Comparison of ENCODE assay signal across 33 cellular contexts in the genomic region with DNA sequence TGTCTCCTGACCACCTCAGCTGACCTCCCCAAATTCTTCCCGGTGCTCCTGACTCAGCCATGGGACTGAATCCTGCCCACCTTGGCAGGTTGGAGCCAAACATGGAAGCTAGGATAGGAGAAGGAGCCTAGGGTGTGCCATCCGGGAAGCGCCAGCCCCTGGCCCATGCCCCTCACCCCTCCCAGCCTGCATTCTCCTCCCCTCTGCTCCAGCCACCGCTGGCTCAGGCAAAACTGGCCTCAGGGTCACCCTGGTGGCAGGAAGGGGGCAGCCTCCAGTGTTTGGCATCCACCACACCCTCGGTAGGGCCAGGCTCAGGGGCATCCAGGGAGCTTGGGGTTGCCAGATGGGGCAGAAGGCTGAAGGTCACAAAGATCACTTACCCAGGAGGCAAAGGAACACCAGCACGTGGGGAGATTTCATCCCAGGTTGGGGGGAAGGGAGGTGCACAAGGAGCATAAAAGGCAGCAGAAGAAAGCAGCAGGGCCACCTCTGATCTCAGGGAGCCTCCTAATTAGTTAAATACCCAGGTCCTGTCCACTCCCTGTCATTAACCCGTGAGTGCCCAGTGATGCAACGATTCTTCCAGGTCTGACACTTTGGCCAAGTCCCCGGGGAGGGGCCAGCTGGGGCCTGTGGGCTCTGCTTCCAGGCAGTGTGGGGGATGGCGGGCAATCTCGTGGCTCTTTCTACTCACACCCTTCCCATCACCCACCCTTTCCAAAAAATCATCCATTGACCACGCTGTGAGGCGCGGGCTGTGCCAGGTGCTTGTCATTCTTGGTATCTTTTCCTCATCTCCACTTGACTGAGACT. TPM values are rescaled to one million over a fixed set of nuclear protein-coding genes. Genes with fewer than 3 reads are reported as not detected.
"Had no signal": no experiment of that assay in that cellular context is flagged by ENCODE, and none has a peak within 500 bp of the region (broad histone marks: within the 10 kb centered on the region; RNA-seq: fewer than 3 reads in every experiment).

A gene with protein sequence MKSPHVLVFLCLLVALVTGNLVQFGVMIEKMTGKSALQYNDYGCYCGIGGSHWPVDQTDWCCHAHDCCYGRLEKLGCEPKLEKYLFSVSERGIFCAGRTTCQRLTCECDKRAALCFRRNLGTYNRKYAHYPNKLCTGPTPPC (minus strand): TSS at position 481 of the 816 bp plus-strand sequence. CDS start 58 bp downstream, at position 423.

- DNase-seq: activated CD4-positive, alpha-beta T cell treated with anti-CD3 and anti-CD28 coated beads for 1 hour; activated CD4-positive, alpha-beta T cell treated with anti-CD3 and anti-CD28 coated beads, Interleukin-2, amount 50 U/mL, for 1 hour; activated CD8-positive, alpha-beta T cell treated with anti-CD3 and anti-CD28 coated beads, Interleukin-2, amount 10 ng/mL, durations not matched to agents 7 days and 5 days; activated naive CD4-positive, alpha-beta T cell; activated T-cell treated with anti-CD3 and anti-CD28 coated beads, Interleukin-2, amount 50 U/mL, for 24 hours; adrenal gland; brain microvascular endothelial cell; central memory CD4-positive, alpha-beta T cell; cortex of kidney; heart right ventricle; islet precursor cell; left cardiac atrium; psoas muscle; stimulated activated CD4-positive, alpha-beta T cell treated with anti-CD3 and anti-CD28 coated beads, Interleukin-12 subunit alpha, Interleukin-12 subunit beta, amount 100 ng/mL, for 4 hours; stimulated activated CD4-positive, alpha-beta T cell treated with anti-CD3 and anti-CD28 coated beads, Interleukin-4, amount 100 ng/mL, for 4 hours; substantia nigra; T-helper 1 cell; tibial artery; WERI-Rb-1 had no signal

- ATAC-seq: activated CD8-positive, alpha-beta T cell treated with anti-CD3 and anti-CD28 coated beads, Interleukin-2, amount 10 ng/mL, durations not matched to agents 7 days and 5 days; heart right ventricle; left cardiac atrium; psoas muscle had no signal

- H3K9me3 Mint-ChIP-seq: activated T-cell treated with anti-CD3 and anti-CD28 coated beads, Interleukin-2, amount 50 U/mL, for 24 hours; activated T-helper 2 cell treated with anti-CD3 and anti-CD28 coated beads, Interferon-gamma antibody, Interleukin-2, Interleukin-4, amounts not matched to agents 10 μg/mL and 5 μg/mL and 100 μg/mL, durations not matched to agents 14 hours and 24 hours and 36 hours; memory B cell; nephron; stimulated activated naive CD8-positive, alpha-beta T cell treated with anti-CD3 and anti-CD28 coated beads, Interleukin-15, Interleukin-2, amounts not matched to agents 100 ng/mL and 50 ng/mL, for 24 hours had no signal

- H3K27ac Mint-ChIP-seq: activated CD8-positive, alpha-beta T cell treated with anti-CD3 and anti-CD28 coated beads, Interleukin-2, amount 10 ng/mL, durations not matched to agents 7 days and 5 days; activated naive CD8-positive, alpha-beta T cell; activated T-cell treated with anti-CD3 and anti-CD28 coated beads, Interleukin-2, amount 50 U/mL, for 24 hours; activated T-helper 2 cell treated with anti-CD3 and anti-CD28 coated beads, Interferon-gamma antibody, Interleukin-2, Interleukin-4, amounts not matched to agents 10 μg/mL and 5 μg/mL and 100 μg/mL, durations not matched to agents 14 hours and 24 hours and 36 hours; memory B cell; nephron; stimulated activated naive CD8-positive, alpha-beta T cell treated with anti-CD3 and anti-CD28 coated beads, Interleukin-15, Interleukin-2, amounts not matched to agents 100 ng/mL and 50 ng/mL, for 24 hours had no signal

- H3K36me3 Mint-ChIP-seq: activated naive CD8-positive, alpha-beta T cell; memory B cell had no signal

- H3K4me1 Mint-ChIP-seq: memory B cell had no signal

- H3K27me3 Mint-ChIP-seq: activated naive CD8-positive, alpha-beta T cell; activated T-cell treated with anti-CD3 and anti-CD28 coated beads, Interleukin-2, amount 50 U/mL, for 24 hours had no signal

- H3K4me3 ChIP-seq: adrenal gland, ascending aorta, heart right ventricle, psoas muscle, right atrium auricular region, tibial artery had no signal

- H3K4me3 Mint-ChIP-seq: activated CD8-positive, alpha-beta T cell treated with anti-CD3 and anti-CD28 coated beads, Interleukin-2, amount 10 ng/mL, durations not matched to agents 7 days and 5 days; activated naive CD8-positive, alpha-beta T cell; activated T-cell treated with anti-CD3 and anti-CD28 coated beads, Interleukin-2, amount 50 U/mL, for 24 hours; memory B cell; nephron; stimulated activated naive CD8-positive, alpha-beta T cell treated with anti-CD3 and anti-CD28 coated beads, Interleukin-15, Interleukin-2, amounts not matched to agents 100 ng/mL and 50 ng/mL, for 24 hours had no signal

- H3K36me3 ChIP-seq: adrenal gland, ascending aorta, brain microvascular endothelial cell, heart right ventricle, right atrium auricular region, tibial artery, WERI-Rb-1 had no signal

- H3K27me3 ChIP-seq: adrenal gland, ascending aorta, brain microvascular endothelial cell, right atrium auricular region had no signal

RNA-seq across cellular contexts. Expression of the gene that starts here (rescaled TPM):
- total RNA-seq: activated CD8-positive, alpha-beta T cell treated with anti-CD3 and anti-CD28 coated beads, Interleukin-2, amount 10 ng/mL, durations not matched to agents 7 days and 5 days; activated T-helper 2 cell treated with anti-CD3 and anti-CD28 coated beads, Interferon-gamma antibody, Interleukin-2, Interleukin-4, amounts not matched to agents 10 μg/mL and 5 μg/mL and 100 μg/mL, durations not matched to agents 14 hours and 24 hours and 36 hours; adrenal gland; ascending aorta; epithelial cell of proximal tubule; fibroblast of villous mesenchyme; heart right ventricle; left cardiac atrium; liver; mononuclear cell; myocyte; omental fat pad; psoas muscle; right atrium auricular region; urinary bladder had no signal
